24 cellular contexts compared by ENCODE assay signal in genomic region chr9:21936161-21936560, GRCh38. TPM values are rescaled to one million over a fixed set of nuclear protein-coding genes. Genes with fewer than 3 reads are reported as not detected.
"Had no signal": no experiment of that assay in that cellular context is flagged by ENCODE, and none has a peak within 500 bp of the region (broad histone marks: within the 10 kb centered on the region; RNA-seq: fewer than 3 reads in every experiment).

No MANE protein-coding gene starts in this region.

- H3K4me3 Mint-ChIP-seq: activated CD8-positive, alpha-beta T cell treated with anti-CD3 and anti-CD28 coated beads, Interleukin-2, amount 10 ng/mL, durations not matched to agents 7 days and 5 days; activated naive CD4-positive, alpha-beta T cell treated with anti-CD3 and anti-CD28 coated beads for 36 hours; activated naive CD8-positive, alpha-beta T cell; activated T-helper 1 cell treated with anti-CD3 and anti-CD28 coated beads, Interleukin-12 subunit alpha, Interleukin-12 subunit beta, Interleukin-2, Interleukin-4 antibody, amounts not matched to agents 30 ng/mL and 10 ng/mL and 1 ng/mL, durations not matched to agents 14 hours and 24 hours and 36 hours; brain; central memory CD8-positive, alpha-beta T cell; T-helper 1 cell treated with Interleukin-12 subunit alpha and Interleukin-12 subunit beta and Interleukin-4 antibody, amounts not matched to agents 30 μg/mL and 1 μg/mL, for 36 hours had no signal

- H3K4me1 Mint-ChIP-seq: brain; central memory CD8-positive, alpha-beta T cell had no signal

- H3K27ac ChIP-seq: KMS-11, SK-N-MC had no signal

- H3K9ac ChIP-seq: KMS-11 had no signal

- H3K27me3 Mint-ChIP-seq: activated naive CD8-positive, alpha-beta T cell; brain had no signal

- DNase-seq: activated CD4-positive, alpha-beta T cell treated with anti-CD3 and anti-CD28 coated beads for 4 hours; activated CD8-positive, alpha-beta memory T cell treated with anti-CD3 and anti-CD28 coated beads, Interleukin-2, amount 50 U/mL, for 48 hours; activated CD8-positive, alpha-beta T cell treated with anti-CD3 and anti-CD28 coated beads, Interleukin-2, amount 10 ng/mL, durations not matched to agents 7 days and 5 days; activated effector memory CD4-positive, alpha-beta T cell treated with anti-CD3 and anti-CD28 coated beads, Interleukin-2, amount 50 U/mL, for 16 hours; activated naive CD4-positive, alpha-beta T cell treated with anti-CD3 and anti-CD28 coated beads for 36 hours; activated T-cell treated with anti-CD3 and anti-CD28 coated beads, Interleukin-2, amount 50 U/mL, for 1 hour; anterior cingulate cortex; NCI-H1092; NCI-H1417; NCI-H2029 treated with DMSO at 0.1 percent for 48 hours; NCI-H345; NCI-H510A; NCI-H526 treated with DMSO at 0.1 percent for 48 hours; NCI-H82; RPMI8226 had no signal

- H3K4me3 ChIP-seq: SK-N-MC had no signal

- H3K9me3 Mint-ChIP-seq: activated naive CD4-positive, alpha-beta T cell treated with anti-CD3 and anti-CD28 coated beads for 36 hours; activated T-helper 1 cell treated with anti-CD3 and anti-CD28 coated beads, Interleukin-12 subunit alpha, Interleukin-12 subunit beta, Interleukin-2, Interleukin-4 antibody, amounts not matched to agents 30 ng/mL and 10 ng/mL and 1 ng/mL, durations not matched to agents 14 hours and 24 hours and 36 hours; brain; central memory CD8-positive, alpha-beta T cell; T-helper 1 cell treated with Interleukin-12 subunit alpha and Interleukin-12 subunit beta and Interleukin-4 antibody, amounts not matched to agents 30 μg/mL and 1 μg/mL, for 36 hours had no signal

- H3K27ac Mint-ChIP-seq: activated CD8-positive, alpha-beta T cell treated with anti-CD3 and anti-CD28 coated beads, Interleukin-2, amount 10 ng/mL, durations not matched to agents 7 days and 5 days; activated naive CD4-positive, alpha-beta T cell treated with anti-CD3 and anti-CD28 coated beads for 36 hours; activated naive CD8-positive, alpha-beta T cell; activated T-helper 1 cell treated with anti-CD3 and anti-CD28 coated beads, Interleukin-12 subunit alpha, Interleukin-12 subunit beta, Interleukin-2, Interleukin-4 antibody, amounts not matched to agents 30 ng/mL and 10 ng/mL and 1 ng/mL, durations not matched to agents 14 hours and 24 hours and 36 hours; brain; T-helper 1 cell treated with Interleukin-12 subunit alpha and Interleukin-12 subunit beta and Interleukin-4 antibody, amounts not matched to agents 30 μg/mL and 1 μg/mL, for 36 hours had no signal

- H3K4me2 ChIP-seq: KMS-11 had no signal

RNA-seq across cellular contexts. Expression of gene CDKN2A, which starts 58.0 kb away (rescaled TPM):
- total RNA-seq: MCF 10A had no signal

RNA-seq across cellular contexts. Expression of gene CDKN2B-AS1, which starts 58.4 kb away (rescaled TPM):
- total RNA-seq: MCF 10A, Right ventricle myocardium inferior had no signal
